In the genomic region with DNA sequence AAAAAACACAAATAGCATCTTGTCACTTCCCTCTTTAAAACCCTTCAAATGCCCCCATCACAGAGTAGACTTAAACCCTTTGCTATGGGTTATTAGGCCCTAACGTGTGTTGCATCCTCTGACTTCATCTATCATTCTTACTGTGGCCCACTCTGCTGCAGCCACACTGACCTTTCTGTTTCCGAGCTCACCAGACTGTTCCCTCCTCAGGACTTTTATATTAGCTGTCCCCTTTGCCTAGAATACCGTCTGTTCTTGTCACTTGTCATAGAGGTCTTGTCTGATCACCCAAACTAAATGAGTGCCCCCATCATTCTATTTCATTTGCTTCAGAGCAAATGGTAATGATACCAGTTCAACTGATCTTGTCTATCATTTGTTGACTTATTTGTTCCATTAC, we compare ENCODE assay signal across 8 cellular contexts. TPM values are rescaled to one million over a fixed set of nuclear protein-coding genes. Genes with fewer than 3 reads are reported as not detected.
A peak's percentile ranks its signal among the peaks of the same experiment; 100 is the strongest.
DNase-seq lines count a peak whose midpoint lies in the region; ATAC-seq, FAIRE-seq and TF ChIP-seq lines count a peak whose summit lies in the region.

No MANE protein-coding gene starts in this region.

- no peak overlapping the region for H4K8ac ChIP-seq in H1 (ENCODE audit: extremely low read depth, insufficient read depth, low read length)

- peak overlapping the region; percentile 94 for H3K27ac ChIP-seq in H1 (ENCODE audit: low read depth, low read length)

- peak overlapping the region; percentile 97; the same call in 1 of the 2 replicates for H2BK5ac ChIP-seq in H1 (ENCODE audit: low read depth, low read length)

- no peak for FAIRE-seq in H1 (lab: Jason Lieb, UNC)

- H4K5ac ChIP-seq in H1 (ENCODE audit: insufficient read length, low read depth, low read length), result peak overlapping the region; percentile 95

- no peak for TF ChIP-seq RAD21 in H1 (IDR thresholded peaks at IDR 0.05 in 1 of 2, conservative IDR thresholded peaks at IDR 0.05 in 1 of 2; ENCODE audit: low read depth in 2 of 2, low read length in 2 of 2)

- no peak overlapping the region for H3K14ac ChIP-seq in H1 (ENCODE audit: insufficient read length)

- H2BK120ac ChIP-seq in H1 (replicated peaks; ENCODE audit: low read depth, low read length), result no peak overlapping the region

- no peak for TF ChIP-seq EP300 in H1 (IDR thresholded peaks at IDR 0.05; ENCODE audit: borderline replicate concordance in 1 of 2, low read depth in 2 of 2, low read length in 2 of 2)

- H3K9ac ChIP-seq in NT2/D1 (ENCODE audit: insufficient read length, low read depth) (peak overlapping the region; percentile 97), H1 (replicated peaks in 1 of 4; ENCODE audit: extremely low read depth in 1 of 4, low read depth in 3 of 4, low read length in 3 of 4) (peak overlapping the region in 3 of 4 experiments; percentile 37 to 95 (median 67); a peak in 6 of 7 replicates)

- H3K4me3 Mint-ChIP-seq in CD14-positive monocyte, result peak overlapping the region; percentile 91 to 98

- H3K18ac ChIP-seq in H1 (ENCODE audit: extremely low read depth, low read length), result peak overlapping the region; percentile 91

- H3K36me3 ChIP-seq in NT2/D1 (ENCODE audit: insufficient read depth, insufficient read length, low read length) (peaks cover 20% of the 10 kb centered on the region), H1 (ENCODE audit: control insufficient read depth in 2 of 4, insufficient read depth in 4 of 4, low read length in 3 of 4) (no peaks in the 10 kb centered on the region), neuron (ENCODE audit: insufficient read depth, low read length) (no peaks in the 10 kb centered on the region)

- no peak overlapping the region for H3K23ac ChIP-seq in H1 (ENCODE audit: insufficient read length)

- H3K23me2 ChIP-seq in H1 (ENCODE audit: low read depth, low read length), result peaks cover 16% of the 10 kb centered on the region

- no peak overlapping the region for H3K56ac ChIP-seq in H1 (replicated peaks; ENCODE audit: insufficient read length, low read depth, low read length)

- H3K4me1 Mint-ChIP-seq in CD14-positive monocyte, result peaks cover 41% of the 10 kb centered on the region

- no peak overlapping the region for H2BK20ac ChIP-seq in H1 (ENCODE audit: low read length)

- H2AK5ac ChIP-seq in H1 (ENCODE audit: low read depth, low read length), result no peak overlapping the region

- peaks cover 17 to 21% of the 10 kb centered on the region in 2 experiments for H4K20me1 ChIP-seq in H1 (replicated peaks in 1 of 2; ENCODE audit: control insufficient read depth in 1 of 2, insufficient read depth in 2 of 2, low read length in 2 of 2)

- H3K9me3 Mint-ChIP-seq in CD14-positive monocyte, result no peaks in the 10 kb centered on the region

- peaks cover 5 to 6% of the 10 kb centered on the region in 2 donors for H3K36me3 Mint-ChIP-seq in CD14-positive monocyte

- 60% methylated on average over 3 of the region's 3 CpGs; no CpG with 5 or more reads in 1 of the 2 experiments for WGBS in H1 (ENCODE audit: extremely low coverage in 1 of 2, insufficient coverage in 1 of 2, insufficient read length in 1 of 2, insufficient replicate concordance in 2 of 2, low coverage in 1 of 2, low lambda C conversion rate in 2 of 2, missing lambda C conversion rate in 1 of 2), 2 experiments

- H2BK12ac ChIP-seq in H1 (ENCODE audit: low read depth, low read length), result peak overlapping the region; percentile 91

- H3K4ac ChIP-seq in H1 (replicated peaks; ENCODE audit: insufficient read length, low read depth, low read length), result peak overlapping the region; percentile 18

- CTCF ChIA-PET in H1 (lab: Charles Lee; ENCODE audit: partially characterized antibody), result interaction anchor here (1.2 to 10.1 kb wide), 6 partner anchors 12 to 39 kb away, joined by 3 to 72 read pairs (median 4); no protein-coding TSS in a partner anchor

- H3K27ac Mint-ChIP-seq in CD14-positive monocyte, result peak overlapping the region; percentile 96 to 99 (median 97)

- DNase-seq in CD14-positive monocyte (ENCODE audit: low spot score) (no peak), NT2/D1 (ENCODE audit: low read depth, low spot score) (no peak), H1 (ENCODE audit: low read depth in 1 of 2, low spot score in 2 of 2) (no peak), left lobe of liver (ENCODE audit: low spot score) (no peak), anterior cingulate cortex (lab: John Stamatoyannopoulos, UW) (no peak), activated gamma-delta T cell treated with Interleukin-2 at 50 U/mL for 16 hours (no peak), sciatic nerve (ENCODE audit: low spot score) (no peak)

- intact Hi-C loops in CD14-positive monocyte (cut with micrococcal nuclease) (loop anchor here in 1 of 2 donors (1.0 kb wide), 1 partner anchor 46 kb away; no protein-coding TSS in a partner anchor), sciatic nerve (cut with DNase I) (no loop called here)

- peak overlapping the region; percentile 78 for H2AFZ ChIP-seq in H1 (ENCODE audit: low read length)
- peak overlapping the region; percentile 76 for H2AFZ ChIP-seq in neuron (ENCODE audit: low read depth, low read length)

- H3K4me1 ChIP-seq in NT2/D1 (ENCODE audit: insufficient read depth, insufficient read length), result peaks cover 3% of the 10 kb centered on the region
- H3K4me1 ChIP-seq in H1 (replicated peaks in 1 of 4; ENCODE audit: control insufficient read depth in 3 of 4, insufficient read depth in 4 of 4, low read length in 3 of 4), result peaks cover 7 to 24% (median 20%) of the 10 kb centered on the region in 4 experiments
- peaks cover 33% of the 10 kb centered on the region for H3K4me1 ChIP-seq in neuron (ENCODE audit: insufficient read depth, low read length)

- TF ChIP-seq CTCF in CD14-positive monocyte (IDR thresholded peaks at IDR 0.05), result no peak
- TF ChIP-seq CTCF in H1 (IDR thresholded peaks at IDR 0.05; ENCODE audit: control extremely low read depth in 1 of 3, insufficient read depth in 1 of 3, low read depth in 1 of 3, low read length in 3 of 3), result no peak

- no peaks in the 10 kb centered on the region for H3K27me3 ChIP-seq in NT2/D1 (ENCODE audit: insufficient read depth, insufficient read length)
- no peaks in the 10 kb centered on the region for H3K27me3 ChIP-seq in H1 (replicated peaks in 1 of 4; ENCODE audit: control insufficient read depth in 3 of 4, extremely low read depth in 1 of 4, insufficient read depth in 3 of 4, low read length in 3 of 4)
- no peaks in the 10 kb centered on the region for H3K27me3 ChIP-seq in neuron (ENCODE audit: insufficient read depth, low read length)

- H2BK15ac ChIP-seq in H1 (ENCODE audit: low read length), result no peak overlapping the region

- no peak overlapping the region for H4K91ac ChIP-seq in H1 (replicated peaks; ENCODE audit: insufficient read length, low read length)

- H3K27me3 Mint-ChIP-seq in CD14-positive monocyte (ENCODE audit: low read depth in 3 of 3), result no peaks in the 10 kb centered on the region

- ATAC-seq in left lobe of liver, result no peak
- ATAC-seq in sciatic nerve, result no peak

- H3K9me3 ChIP-seq in NT2/D1 (ENCODE audit: insufficient read depth, low read length), result no peaks in the 10 kb centered on the region
- H3K9me3 ChIP-seq in H1 (ENCODE audit: insufficient read depth in 2 of 2, low read depth in 1 of 2, low read length in 1 of 2), result no peaks in the 10 kb centered on the region
- H3K9me3 ChIP-seq in neuron (ENCODE audit: low read length), result no peaks in the 10 kb centered on the region

- no peaks in the 10 kb centered on the region; the same call in 1 of the 2 replicates for H3K79me1 ChIP-seq in H1 (ENCODE audit: low read depth, low read length)

- H3K79me2 ChIP-seq in H1 (ENCODE audit: control insufficient read depth in 1 of 2, insufficient read depth in 2 of 2, low read length in 2 of 2), result peaks cover 17 to 35% of the 10 kb centered on the region in 2 experiments

- peak overlapping the region; percentile 86 to 95 for H3K4me2 ChIP-seq in H1 (ENCODE audit: insufficient read depth in 1 of 2, low read depth in 2 of 2, low read length in 2 of 2)

- H3K4me3 ChIP-seq in NT2/D1 (ENCODE audit: insufficient read length, low read depth) (peak overlapping the region; percentile 99), H1 (ENCODE audit: extremely low read depth in 1 of 4, insufficient read depth in 2 of 4, low read depth in 3 of 4, low read length in 4 of 4) (peak overlapping the region; percentile 78 to 99 (median 89)), neuron (ENCODE audit: low read length) (peak overlapping the region; percentile 93)

- TF ChIP-seq POLR2A in H1 (IDR thresholded peaks at IDR 0.05; ENCODE audit: control extremely low read depth in 1 of 2, low read depth in 2 of 2, low read length in 2 of 2), result no peak

- POLR2A ChIA-PET in H1 (lab: Charles Lee; ENCODE audit: partially characterized antibody), result interaction anchor here (0.7 to 5.5 kb wide), 20 partner anchors 8 to 153 kb away, joined by 3 to 50 read pairs (median 9); a partner anchor contains a TSS

TF ChIP-seq in H1, 55 proteins besides CTCF, POLR2A, EP300 and RAD21 (continues in another document):
- TF ChIP-seq TCF12 (IDR thresholded peaks at IDR 0.05; ENCODE audit: low read depth, low read length) (no peak), SAP30 (IDR thresholded peaks at IDR 0.05; ENCODE audit: insufficient read depth, insufficient replicate concordance, low read length) (no peak), SP2 (IDR thresholded peaks at IDR 0.05; ENCODE audit: low read length) (no peak), BACH1 (IDR thresholded peaks at IDR 0.05; ENCODE audit: low read length) (no peak)

RNA-seq across cellular contexts. Expression of a gene that starts 0.9 kb away (rescaled TPM):
- polyA plus RNA-seq in CD14-positive monocyte (10 to 100 TPM; 26.0 to 26.4 TPM), H1 (2011; rRNA removed) (21.2 and 36.1 TPM in 2 replicates)
- 72.9 and 83.8 TPM in 2 replicates for total RNA-seq in H1 (2021; fragmentation: NEBNext Ultra II Directional; extraction: Animal tissue kit (Norgen Biotek cat#: 25700))
- 36.7 TPM for polyA plus RNA-seq in H1 (2011; cell fraction: cytosol; rRNA removed)
- 75.5 TPM for polyA plus RNA-seq in H1 (2011; cell fraction: nucleus; rRNA removed)
- polyA plus RNA-seq in H1 (2012, experiment 1 of 2), result 42.3 to 65.4 TPM (median 49.3 TPM) in 4 replicates
- 2.1 TPM for polyA plus RNA-seq in H1 (2012, experiment 2 of 2)
- polyA plus RNA-seq in H1 (2013, experiment 1 of 2), result 28.4 TPM
- 27.2 TPM for polyA plus RNA-seq in H1 (2013, experiment 2 of 2)
- polyA minus RNA-seq in H1 (2011; rRNA and poly(A)+ RNA removed), result 568 and 799 TPM in 2 replicates
- polyA minus RNA-seq in H1 (2011; cell fraction: cytosol; rRNA and poly(A)+ RNA removed), result 135 TPM
- 269 TPM for polyA minus RNA-seq in H1 (2011; cell fraction: nucleus; rRNA and poly(A)+ RNA removed)
- total RNA-seq in left lobe of liver (21.5 TPM), sciatic nerve (58.0 TPM)

RNA-seq across cellular contexts. Expression of a gene that starts 47.1 kb away (rescaled TPM):
- polyA plus RNA-seq in CD14-positive monocyte (1 to 10 TPM; 3.4 to 4.2 TPM), H1 (2011; rRNA removed) (137 and 140 TPM in 2 replicates)
- total RNA-seq in H1 (2021; fragmentation: NEBNext Ultra II Directional; extraction: Animal tissue kit (Norgen Biotek cat#: 25700)), result 60.0 and 62.3 TPM in 2 replicates
- polyA plus RNA-seq in H1 (2011; cell fraction: cytosol; rRNA removed), result 83.3 TPM
- 151 TPM for polyA plus RNA-seq in H1 (2011; cell fraction: nucleus; rRNA removed)
- 40.9 to 66.3 TPM (median 64.6 TPM) in 4 replicates for polyA plus RNA-seq in H1 (2012, experiment 1 of 2)
- 62.3 TPM for polyA plus RNA-seq in H1 (2012, experiment 2 of 2)
- polyA plus RNA-seq in H1 (2013, experiment 1 of 2), result 62.0 TPM
- 74.5 TPM for polyA plus RNA-seq in H1 (2013, experiment 2 of 2)
- 182 and 205 TPM in 2 replicates for polyA minus RNA-seq in H1 (2011; rRNA and poly(A)+ RNA removed)
- polyA minus RNA-seq in H1 (2011; cell fraction: cytosol; rRNA and poly(A)+ RNA removed), result 53.9 TPM
- polyA minus RNA-seq in H1 (2011; cell fraction: nucleus; rRNA and poly(A)+ RNA removed), result 87.0 TPM
- total RNA-seq in left lobe of liver (12.2 TPM), sciatic nerve (15.0 TPM)
